In the genomic region with DNA sequence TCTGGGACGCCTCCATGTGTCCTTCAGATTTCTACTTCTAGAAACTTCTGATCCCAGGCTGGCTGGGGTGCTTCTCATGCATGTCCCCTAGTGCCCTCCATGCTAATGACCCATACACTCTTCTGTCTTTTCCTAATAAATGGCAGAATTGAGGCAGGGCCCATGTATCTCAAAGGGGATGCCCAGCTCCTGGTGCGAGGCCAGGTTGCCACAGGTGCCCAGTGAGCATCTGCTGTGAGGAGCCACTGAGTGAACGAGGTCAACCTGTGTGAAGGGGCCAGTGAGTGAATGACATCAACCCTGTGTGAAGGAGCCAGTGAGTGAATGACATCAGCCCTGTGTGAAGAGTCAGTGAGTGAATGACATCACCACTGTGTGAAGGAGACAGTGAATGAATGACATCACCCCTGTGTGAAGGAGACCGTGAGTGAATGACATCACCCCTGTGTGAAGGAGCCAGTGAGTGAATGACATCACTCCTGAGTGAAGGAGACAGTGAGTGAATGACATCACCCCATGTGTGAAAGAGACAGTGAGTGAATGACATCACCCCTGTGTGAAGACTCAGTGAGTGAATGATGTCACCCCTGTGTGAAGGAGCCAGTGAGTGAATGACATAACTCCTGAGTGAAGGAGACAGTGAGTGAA, we compare ENCODE assay signal across 21 cellular contexts.
"Had no signal": no experiment of that assay in that cellular context is flagged by ENCODE, and none has a peak within 500 bp of the region (broad histone marks: within the 10 kb centered on the region; RNA-seq: fewer than 3 reads in every experiment).

No MANE protein-coding gene starts in this region.

- H3K27me3 ChIP-seq: body of pancreas, dorsolateral prefrontal cortex, uterus had no signal

- H3K4me3 ChIP-seq: body of pancreas, dorsolateral prefrontal cortex, lung, tibial artery, uterus had no signal

- H3K36me3 ChIP-seq: tibial artery, uterus had no signal

- DNase-seq: activated CD4-positive, alpha-beta memory T cell treated with anti-CD3 and anti-CD28 coated beads, Interleukin-2, amount 10 ng/mL, durations not matched to agents 7 days and 5 days; activated CD4-positive, CD25-positive, alpha-beta regulatory T cell; activated T-cell treated with anti-CD3 and anti-CD28 coated beads, Interleukin-2, amount 50 U/mL, for 24 hours; body of pancreas; central memory CD4-positive, alpha-beta T cell; dorsolateral prefrontal cortex; erythroblast; foreskin melanocyte; hypothalamus; islet precursor cell; left colon; midbrain; nephron progenitor cell; stimulated activated CD4-positive, alpha-beta T cell treated with anti-CD3 and anti-CD28 coated beads, Interleukin-12 subunit alpha, Interleukin-12 subunit beta, amount 100 ng/mL, for 4 hours; stimulated activated CD8-positive, alpha-beta memory T cell treated with anti-CD3 and anti-CD28 coated beads, Interleukin-4, amount 100 ng/mL, for 48 hours; stimulated activated naive CD4-positive, alpha-beta T cell; T-helper 9 cell; tibial artery; uterus had no signal

- ATAC-seq: body of pancreas, left colon had no signal

- H3K4me1 ChIP-seq: body of pancreas, tibial artery, uterus had no signal

- H3K27ac ChIP-seq: body of pancreas, dorsolateral prefrontal cortex, tibial artery, uterus had no signal

- FAIRE-seq: colon had no signal

- H3K9me3 ChIP-seq: body of pancreas, uterus had no signal
